Comparison of ENCODE assay signal across 14 cellular contexts in the genomic region with DNA sequence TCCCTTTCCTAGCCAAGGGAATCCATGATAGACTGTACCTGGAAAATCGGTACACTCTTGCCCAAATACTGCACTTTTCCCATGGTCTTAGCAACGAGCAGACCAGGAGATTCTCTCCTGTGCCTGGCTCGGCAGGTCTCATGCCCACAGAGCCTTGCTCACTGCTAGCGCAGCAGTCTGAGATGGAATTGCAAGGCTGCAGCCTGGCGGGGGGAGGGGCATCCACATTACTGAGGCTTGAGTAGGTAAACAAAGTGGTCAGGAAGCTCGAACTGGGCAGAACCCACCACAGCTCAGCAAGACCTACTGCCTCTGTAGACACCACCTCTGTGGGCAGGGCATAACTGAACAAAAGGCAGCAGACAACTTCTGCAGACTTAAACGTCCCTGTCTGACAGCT. TPM values are rescaled to one million over a fixed set of nuclear protein-coding genes. Genes with fewer than 3 reads are reported as not detected.
"Had no signal": no experiment of that assay in that cellular context is flagged by ENCODE, and none has a peak within 500 bp of the region (broad histone marks: within the 10 kb centered on the region; RNA-seq: fewer than 3 reads in every experiment).

No MANE protein-coding gene starts in this region.

RNA-seq across cellular contexts. Expression of a gene that starts 15.7 kb away (rescaled TPM):
- total RNA-seq: activated CD4-positive, alpha-beta memory T cell treated with anti-CD3 and anti-CD28 coated beads, Interleukin-2, amount 10 ng/mL, durations not matched to agents 7 days and 5 days; activated CD4-positive, alpha-beta T cell treated with anti-CD3 and anti-CD28 coated beads for 36 hours; activated CD4-positive, alpha-beta T cell treated with anti-CD3 and anti-CD28 coated beads, Interleukin-2, amount 10 ng/mL, durations not matched to agents 7 days and 5 days; activated CD8-positive, alpha-beta memory T cell treated with anti-CD3 and anti-CD28 coated beads, Interleukin-2, amount 10 ng/mL, durations not matched to agents 7 days and 5 days; activated CD8-positive, alpha-beta T cell treated with anti-CD3 and anti-CD28 coated beads, Interleukin-2, amount 10 ng/mL, durations not matched to agents 7 days and 5 days; activated naive CD8-positive, alpha-beta T cell treated with anti-CD3 and anti-CD28 coated beads, Interleukin-2, amount 10 ng/mL, durations not matched to agents 7 days and 5 days; activated T-helper 2 cell treated with anti-CD3 and anti-CD28 coated beads, Interferon-gamma antibody, Interleukin-2, Interleukin-4, amounts not matched to agents 10 μg/mL and 5 μg/mL and 100 μg/mL, durations not matched to agents 14 hours and 24 hours and 36 hours; aorta; astrocyte; body of pancreas; breast epithelium; cardiac septum; cerebellum had no signal
- polyA plus RNA-seq: adipose tissue, aorta had no signal

RNA-seq across cellular contexts. Expression of a gene that starts 43.1 kb away (rescaled TPM):
- total RNA-seq: activated CD4-positive, alpha-beta memory T cell treated with anti-CD3 and anti-CD28 coated beads, Interleukin-2, amount 10 ng/mL, durations not matched to agents 7 days and 5 days; activated CD4-positive, alpha-beta T cell treated with anti-CD3 and anti-CD28 coated beads, Interleukin-2, amount 10 ng/mL, durations not matched to agents 7 days and 5 days; activated CD8-positive, alpha-beta memory T cell treated with anti-CD3 and anti-CD28 coated beads, Interleukin-2, amount 10 ng/mL, durations not matched to agents 7 days and 5 days; activated CD8-positive, alpha-beta T cell treated with anti-CD3 and anti-CD28 coated beads, Interleukin-2, amount 10 ng/mL, durations not matched to agents 7 days and 5 days; activated naive CD8-positive, alpha-beta T cell treated with anti-CD3 and anti-CD28 coated beads, Interleukin-2, amount 10 ng/mL, durations not matched to agents 7 days and 5 days; activated T-helper 2 cell treated with anti-CD3 and anti-CD28 coated beads, Interferon-gamma antibody, Interleukin-2, Interleukin-4, amounts not matched to agents 10 μg/mL and 5 μg/mL and 100 μg/mL, durations not matched to agents 14 hours and 24 hours and 36 hours; aorta; cardiac septum; cerebellum had no signal
